In the genomic region with DNA sequence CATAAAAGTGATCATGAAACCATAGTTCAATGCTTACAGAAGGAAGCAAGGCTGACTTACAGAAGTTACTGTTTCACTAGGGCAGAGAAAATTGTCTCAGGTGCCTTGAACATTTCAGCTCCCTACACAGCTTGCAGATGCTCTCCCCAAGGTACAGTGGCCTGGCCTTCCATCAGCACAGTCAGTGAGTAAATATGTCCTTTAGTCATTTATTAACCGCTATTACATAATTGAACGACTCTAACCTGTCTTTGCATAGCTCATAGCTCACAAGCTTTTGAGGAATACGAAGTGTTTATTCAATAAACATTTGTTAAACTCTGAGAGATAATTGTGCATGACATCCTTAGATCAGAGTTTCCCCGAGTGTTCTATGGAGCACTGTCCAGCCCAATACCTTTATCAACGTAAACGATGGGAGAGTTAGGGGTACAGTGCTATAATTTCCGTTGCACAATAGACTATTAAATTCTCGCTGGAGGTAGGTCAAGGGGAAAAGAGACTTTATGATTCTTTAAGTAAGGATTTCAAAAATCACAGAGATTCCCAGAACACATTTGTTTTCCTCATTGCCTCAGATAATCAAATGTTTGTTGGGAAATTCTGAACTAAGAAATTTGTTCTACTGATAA, we compare ENCODE assay signal across 24 cellular contexts.
DNase-seq lines count a peak whose midpoint lies in the region; ATAC-seq, FAIRE-seq and TF ChIP-seq lines count a peak whose summit lies in the region.
"Had no signal": no experiment of that assay in that cellular context is flagged by ENCODE, and none has a peak within 500 bp of the region (broad histone marks: within the 10 kb centered on the region; RNA-seq: fewer than 3 reads in every experiment).

No MANE protein-coding gene starts in this region.

- intact Hi-C loops in Calu3 (cut with micrococcal nuclease; ENCODE audit: unreplicated experiment), result loop anchor here (5.0 kb wide), 1 partner anchor 196 kb away; no protein-coding TSS in a partner anchor

- H3K27ac Mint-ChIP-seq in Calu3 (ENCODE audit: unreplicated experiment) (no peak overlapping the region), progenitor cell of endocrine pancreas (peak overlapping the region; percentile 26)
- no peak overlapping the region for H3K27ac Mint-ChIP-seq in stimulated activated naive B cell treated with anti-CD40 and anti-IgM and Interleukin-4, amounts not matched to agents 10 μg/mL and 1 μg/mL and 100 μg/mL, for 72 hours
- H3K27ac Mint-ChIP-seq: activated CD4-positive, alpha-beta T cell treated with anti-CD3 and anti-CD28 coated beads, Interleukin-2, amount 10 ng/mL, durations not matched to agents 7 days and 5 days; activated T-cell treated with anti-CD3 and anti-CD28 coated beads, Interleukin-2, amount 50 U/mL, for 72 hours; T-helper 1 cell treated with Interleukin-12 subunit alpha and Interleukin-12 subunit beta and Interleukin-4 antibody, amounts not matched to agents 30 μg/mL and 1 μg/mL, for 36 hours had no signal

- H3K4me1 Mint-ChIP-seq in Calu3 (ENCODE audit: low read depth, unreplicated experiment), result peaks cover 13% of the 10 kb centered on the region
- peaks cover 15% of the 10 kb centered on the region for H3K4me1 Mint-ChIP-seq in progenitor cell of endocrine pancreas (ENCODE audit: low read depth)
- no peaks in the 10 kb centered on the region for H3K4me1 Mint-ChIP-seq in stimulated activated naive B cell treated with anti-CD40 and anti-IgM and Interleukin-4, amounts not matched to agents 10 μg/mL and 1 μg/mL and 100 μg/mL, for 72 hours
- H3K4me1 Mint-ChIP-seq: activated CD4-positive, alpha-beta T cell treated with anti-CD3 and anti-CD28 coated beads, Interleukin-2, amount 10 ng/mL, durations not matched to agents 7 days and 5 days had no signal

- TF ChIP-seq CTCF in Calu3 (IDR thresholded peaks at IDR 0.05; ENCODE audit: unreplicated experiment) (no peak), progenitor cell of endocrine pancreas (IDR thresholded peaks at IDR 0.05; ENCODE audit: unreplicated experiment) (no peak), D721Med (IDR thresholded peaks at IDR 0.05; ENCODE audit: insufficient read depth, missing control alignments) (no peak)

- H3K27me3 Mint-ChIP-seq in Calu3 (ENCODE audit: unreplicated experiment) (peaks cover 20% of the 10 kb centered on the region), progenitor cell of endocrine pancreas (peaks cover 3% of the 10 kb centered on the region)
- no peaks in the 10 kb centered on the region for H3K27me3 Mint-ChIP-seq in stimulated activated naive B cell treated with anti-CD40 and anti-IgM and Interleukin-4, amounts not matched to agents 10 μg/mL and 1 μg/mL and 100 μg/mL, for 72 hours
- H3K27me3 Mint-ChIP-seq: activated CD4-positive, alpha-beta T cell treated with anti-CD3 and anti-CD28 coated beads, Interleukin-2, amount 10 ng/mL, durations not matched to agents 7 days and 5 days had no signal

- H3K4me3 Mint-ChIP-seq in Calu3 (ENCODE audit: low read depth, unreplicated experiment) (no peak overlapping the region), progenitor cell of endocrine pancreas (ENCODE audit: low read depth) (no peak overlapping the region)
- H3K4me3 Mint-ChIP-seq in stimulated activated naive B cell treated with anti-CD40 and anti-IgM and Interleukin-4, amounts not matched to agents 10 μg/mL and 1 μg/mL and 100 μg/mL, for 72 hours, result no peak overlapping the region
- H3K4me3 Mint-ChIP-seq: activated CD4-positive, alpha-beta T cell treated with anti-CD3 and anti-CD28 coated beads, Interleukin-2, amount 10 ng/mL, durations not matched to agents 7 days and 5 days; activated T-cell treated with anti-CD3 and anti-CD28 coated beads, Interleukin-2, amount 50 U/mL, for 72 hours; T-helper 1 cell treated with Interleukin-12 subunit alpha and Interleukin-12 subunit beta and Interleukin-4 antibody, amounts not matched to agents 30 μg/mL and 1 μg/mL, for 36 hours had no signal

- H3K9me3 Mint-ChIP-seq in Calu3 (ENCODE audit: low read depth, unreplicated experiment), result no peaks in the 10 kb centered on the region
- H3K9me3 Mint-ChIP-seq in progenitor cell of endocrine pancreas (ENCODE audit: low read depth), result no peaks in the 10 kb centered on the region
- H3K9me3 Mint-ChIP-seq in stimulated activated naive B cell treated with anti-CD40 and anti-IgM and Interleukin-4, amounts not matched to agents 10 μg/mL and 1 μg/mL and 100 μg/mL, for 72 hours, result peaks cover 0 to 1% of the 10 kb centered on the region in 2 donors
- H3K9me3 Mint-ChIP-seq: T-helper 1 cell treated with Interleukin-12 subunit alpha and Interleukin-12 subunit beta and Interleukin-4 antibody, amounts not matched to agents 30 μg/mL and 1 μg/mL, for 36 hours had no signal

- FAIRE-seq in RCC 7860 (lab: Jason Lieb, UNC) (peak; percentile 31), D721Med (lab: Jason Lieb, UNC) (no peak)
- FAIRE-seq: K562 had no signal

- H3K36me3 Mint-ChIP-seq in Calu3 (ENCODE audit: insufficient read depth, unreplicated experiment) (no peaks in the 10 kb centered on the region), progenitor cell of endocrine pancreas (ENCODE audit: insufficient read depth) (no peaks in the 10 kb centered on the region)
- H3K36me3 Mint-ChIP-seq in stimulated activated naive B cell treated with anti-CD40 and anti-IgM and Interleukin-4, amounts not matched to agents 10 μg/mL and 1 μg/mL and 100 μg/mL, for 72 hours, result no peaks in the 10 kb centered on the region

- ATAC-seq in stimulated activated naive B cell treated with anti-CD40 and anti-IgM and Interleukin-4, amounts not matched to agents 10 μg/mL and 1 μg/mL and 100 μg/mL, for 72 hours (replicated peaks), result no peak
- ATAC-seq in GM18519 (IDR thresholded peaks at IDR 0.05; ENCODE audit: low FRiP score, unreplicated experiment) (no peak), HG03196 (IDR thresholded peaks at IDR 0.05; ENCODE audit: unreplicated experiment) (no peak)
- ATAC-seq: activated T-cell treated with anti-CD3 and anti-CD28 coated beads, Interleukin-2, amount 50 U/mL, for 72 hours; HCT116; K562 had no signal

- peak; percentile 47 for DNase-seq in Calu3
- DNase-seq in RCC 7860 (ENCODE audit: low spot score), result no peak
- DNase-seq in kidney glomerular epithelial cell (lab: John Stamatoyannopoulos, UW), result peak; percentile 88
- DNase-seq in progenitor cell of endocrine pancreas (ENCODE audit: low spot score, unreplicated experiment), result no peak
- no peak for DNase-seq in stimulated activated naive B cell treated with anti-CD40 and anti-IgM and Interleukin-4, amounts not matched to agents 10 μg/mL and 1 μg/mL and 100 μg/mL, for 72 hours
- DNase-seq in D721Med (ENCODE audit: insufficient read length, low spot score), result no peak
- DNase-seq: activated CD4-positive, alpha-beta T cell treated with anti-CD3 and anti-CD28 coated beads, Interleukin-2, amount 10 ng/mL, durations not matched to agents 7 days and 5 days; activated naive CD4-positive, alpha-beta T cell treated with Interleukin-2 at 50 U/mL for 16 hours; activated T-cell treated with anti-CD3 and anti-CD28 coated beads, Interleukin-2, amount 50 U/mL, for 72 hours; adrenal gland; brain microvascular endothelial cell; effector CD4-positive, alpha-beta T cell; EL; foreskin fibroblast; MG63; NCI-H1417 treated with DMSO at 0.1 percent for 48 hours; NCI-H2107; stimulated activated CD4-positive, alpha-beta T cell treated with anti-CD3 and anti-CD28 coated beads, Interleukin-1b, Interleukin-23, amount 100 ng/mL, for 48 hours; upper lobe of left lung had no signal

- CTCF ChIA-PET in Calu3 (lab: Charles Lee), result interaction anchor here (0.9 to 1.2 kb wide), 2 partner anchors 24 to 150 kb away, joined by 3 to 4 read pairs; no protein-coding TSS in a partner anchor

- no TSS peak for BruUV-seq in Calu3 (replicated peaks; lab: Mats Ljungman, UMichigan)

Comparison
In these comparisons a context has a peak if more than half of its experiments do, and no peak if none do; other contexts are left out.
1. DNase-seq: peak in Calu3 (single experiment) and kidney glomerular epithelial cell (single experiment); none in RCC 7860 (single experiment), progenitor cell of endocrine pancreas (single experiment), stimulated activated naive B cell treated with anti-CD40 and anti-IgM and Interleukin-4, amounts not matched to agents 10 μg/mL and 1 μg/mL and 100 μg/mL, for 72 hours (single experiment) and D721Med (single experiment).